In the genomic region with DNA sequence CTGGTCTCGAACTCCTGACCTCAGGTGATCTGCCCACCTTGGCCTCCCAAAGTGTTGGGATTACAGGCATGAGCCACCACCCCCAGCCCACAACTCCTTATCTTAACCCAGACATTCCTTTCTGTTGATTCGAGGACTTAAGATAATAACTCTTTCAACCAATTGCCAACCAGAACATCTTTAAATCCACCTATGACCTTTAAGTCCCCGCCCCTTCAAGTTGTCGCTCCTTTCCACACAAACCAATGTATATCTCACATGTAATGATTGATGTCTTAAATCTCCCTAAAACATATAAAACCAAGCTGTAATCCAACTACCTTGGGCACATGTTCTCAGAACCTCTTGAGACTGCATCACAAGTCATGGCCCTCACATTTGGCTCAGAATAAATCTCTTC, we compare ENCODE assay signal across 26 cellular contexts. TPM values are rescaled to one million over a fixed set of nuclear protein-coding genes. Genes with fewer than 3 reads are reported as not detected.
A peak's percentile ranks its signal among the peaks of the same experiment; 100 is the strongest.
DNase-seq lines count a peak whose midpoint lies in the region; ATAC-seq, FAIRE-seq and TF ChIP-seq lines count a peak whose summit lies in the region.
"Had no signal": no experiment of that assay in that cellular context is flagged by ENCODE, and none has a peak within 500 bp of the region (broad histone marks: within the 10 kb centered on the region; RNA-seq: fewer than 3 reads in every experiment).

No MANE protein-coding gene starts in this region.

- H3K4me3 ChIP-seq in K562, result no peak overlapping the region
- H3K4me3 ChIP-seq: BLaER1 treated with 17β-estradiol and CSF1 and Interleukin-3, amounts not matched to agents 10 nM and 100 nM; GM23338; HAP-1; Peyer's patch had no signal

- peaks cover 0 to 3% of the 10 kb centered on the region in 2 experiments; a peak in 1 of 5 replicates for H3K4me1 ChIP-seq in K562 (replicated peaks in 1 of 2; ENCODE audit: control insufficient read depth in 2 of 2, insufficient read depth in 2 of 2, low read length in 2 of 2)
- H3K4me1 ChIP-seq: BLaER1 treated with 17β-estradiol and CSF1 and Interleukin-3, amounts not matched to agents 10 nM and 100 nM; HAP-1; Peyer's patch had no signal

- no peak overlapping the region for H3K27ac ChIP-seq in K562 (ENCODE audit: extremely low read depth, low read depth, low read length)
- no peak overlapping the region for H3K27ac ChIP-seq in substantia nigra (ENCODE audit: low read depth, low read length, poor library complexity, severe bottlenecking)
- H3K27ac ChIP-seq: 22Rv1; BLaER1 treated with 17β-estradiol and CSF1 and Interleukin-3, amounts not matched to agents 10 nM and 100 nM; KMS-11; Peyer's patch had no signal

- CTCF ChIA-PET in K562 (lab: Yijun Ruan, JAX; ENCODE audit: low intra/inter-chr PET ratio), result no interaction called here

- no peaks in the 10 kb centered on the region for H3K27me3 ChIP-seq in K562 (ENCODE audit: control insufficient read depth in 2 of 2, insufficient read depth in 2 of 2, low read length in 2 of 2)
- H3K27me3 ChIP-seq: BLaER1 treated with 17β-estradiol and CSF1 and Interleukin-3, amounts not matched to agents 10 nM and 100 nM; Peyer's patch had no signal

- FAIRE-seq in K562 (lab: Jason Lieb, UNC), result no peak
- FAIRE-seq: G401.6, GM18507 had no signal

- no peaks in the 10 kb centered on the region for H3K9me3 ChIP-seq in K562 (replicated peaks; ENCODE audit: control insufficient read depth, insufficient read depth, low read depth, low read length)
- H3K9me3 ChIP-seq: Peyer's patch had no signal

- TF ChIP-seq POLR2A in K562 (conservative IDR thresholded peaks at IDR 0.05), result no peak

- no peak overlapping the region for H3K4me2 ChIP-seq in K562 (ENCODE audit: insufficient read depth, low read length)
- H3K4me2 ChIP-seq: BLaER1 treated with 17β-estradiol and CSF1 and Interleukin-3, amounts not matched to agents 10 nM and 100 nM; GM23338; KMS-11 had no signal

- in situ Hi-C loops in K562 (cut with MboI), result no loop called here

- H3K36me3 ChIP-seq in K562 (ENCODE audit: control insufficient read depth, insufficient read depth, low read length), result no peaks in the 10 kb centered on the region
- H3K36me3 ChIP-seq: HAP-1, Peyer's patch had no signal

- TF ChIP-seq RAD21 in K562 (CRISPR knock-in tag; conservative IDR thresholded peaks at IDR 0.05 in 1 of 2, IDR thresholded peaks at IDR 0.05 in 1 of 2), result no peak

- BruUV-seq in K562 (replicated peaks; lab: Mats Ljungman, UMichigan), result no TSS peak

- no peaks in the 10 kb centered on the region for H3K79me2 ChIP-seq in K562 (ENCODE audit: control insufficient read depth, insufficient read depth, low read length)

- TF ChIP-seq CTCF in K562 (IDR thresholded peaks at IDR 0.05 in 2 of 3, conservative IDR thresholded peaks at IDR 0.05 in 1 of 3; ENCODE audit: insufficient read depth in 2 of 3, low read depth in 1 of 3, low read length in 3 of 3), result no peak

- intact Hi-C loops in K562 (cut with micrococcal nuclease), result no loop called here

- no peak for TF ChIP-seq EP300 in K562 (IDR thresholded peaks at IDR 0.05; ENCODE audit: low read length)

- 50% methylated on average over 4 of the region's 4 CpGs for WGBS in K562 (ENCODE audit: insufficient coverage, low coverage, missing lambda C conversion rate)

- DNase-seq in A172 (ENCODE audit: low spot score) (peak; percentile 59), OCI-M1 (lab: John Stamatoyannopoulos, UW) (peak; percentile 72), K562 (ENCODE audit: extremely low read depth in 1 of 4, low spot score in 3 of 4) (no peak), kidney glomerular epithelial cell (lab: John Stamatoyannopoulos, UW) (peak; percentile 44), substantia nigra (lab: John Stamatoyannopoulos, UW) (no peak)
- DNase-seq: CD4-positive, alpha-beta memory T cell; NCI-H1092 treated with DMSO at 0.1 percent for 48 hours; NCI-H1436 treated with DMSO at 0.1 percent for 48 hours; NCI-H1930; NCI-H345; NCI-H524; NCI-H774; Peyer's patch had no signal

- no peak for ATAC-seq in K562
- no peak for ATAC-seq in HG03457 (IDR thresholded peaks at IDR 0.05; ENCODE audit: unreplicated experiment)
- no peak for ATAC-seq in HG03432 (IDR thresholded peaks at IDR 0.05; ENCODE audit: unreplicated experiment)
- ATAC-seq in HG02884 (IDR thresholded peaks at IDR 0.05; ENCODE audit: unreplicated experiment), result no peak
- ATAC-seq: GM23338, Right ventricle myocardium inferior had no signal

- no peaks in the 10 kb centered on the region for H3K9me1 ChIP-seq in K562 (ENCODE audit: control insufficient read depth, insufficient read depth, low read length)

- POLR2A ChIA-PET in K562 (lab: Yijun Ruan, JAX), result no interaction called here

- H4K20me1 ChIP-seq in K562 (replicated peaks; ENCODE audit: control insufficient read depth, insufficient read depth, low read length), result no peaks in the 10 kb centered on the region
- H4K20me1 ChIP-seq: BLaER1 treated with 17β-estradiol and CSF1 and Interleukin-3, amounts not matched to agents 10 nM and 100 nM had no signal

- H3K9ac ChIP-seq in K562 (ENCODE audit: insufficient read depth in 1 of 2, low read depth in 2 of 2, low read length in 2 of 2), result no peak overlapping the region
- H3K9ac ChIP-seq: BLaER1 treated with 17β-estradiol and CSF1 and Interleukin-3, amounts not matched to agents 10 nM and 100 nM; KMS-11 had no signal

- H2AFZ ChIP-seq in K562 (ENCODE audit: low read depth, low read length), result no peak overlapping the region
- H2AFZ ChIP-seq: GM23338 had no signal

TF ChIP-seq in K562, 482 proteins besides CTCF, POLR2A, EP300 and RAD21 (continues in another document):
- TF ChIP-seq CBFA2T3 (IDR thresholded peaks at IDR 0.05), result peak; percentile 26; the same call in 1 of the 2 replicates
- no peak for TF ChIP-seq NUFIP1 (IDR thresholded peaks at IDR 0.05; ENCODE audit: partially characterized antibody)
- TF ChIP-seq TAL1 (IDR thresholded peaks at IDR 0.05), result peak; percentile 13; the same call in 1 of the 2 replicates
- peak; percentile 36 for TF ChIP-seq MEIS2 (IDR thresholded peaks at IDR 0.05; ENCODE audit: partially characterized antibody)
- 0 out of 2 replicates have a peak, but pooled peaks have one; percentile 20 for TF ChIP-seq ARID1B (IDR thresholded peaks at IDR 0.05)

RNA-seq across cellular contexts. Expression of a gene that starts 7.8 kb away (rescaled TPM):
- total RNA-seq in A172 (2014; rRNA removed; shearing (Covaris generic)), result 2.0 and 6.7 TPM in 2 replicates
- not detected in 2 replicates for total RNA-seq in K562 (2011; cell fraction: chromatin; rRNA removed; ENCODE audit: low replicate concordance)
- total RNA-seq in K562 (2011; cell fraction: nucleolus; rRNA removed), result not detected in 2 replicates
- not detected in 2 replicates for total RNA-seq in K562 (2011; cell fraction: nucleoplasm; rRNA removed)
- total RNA-seq in K562 (2014; rRNA removed), result not detected in 2 replicates
- total RNA-seq in K562 (2014; rRNA removed; fragmentation: Illumina TruSeq; extraction: Trizol), result not detected in 2 replicates
- not detected in 2 replicates for total RNA-seq in K562 (2015; rRNA removed; fragmentation: Illumina TruSeq; extraction: Trizol)
- not detected in 2 replicates for total RNA-seq in K562 (2021)
- polyA plus RNA-seq in K562 (2011; rRNA removed), result not detected in 2 replicates
- polyA plus RNA-seq in K562 (2011; cell fraction: cytosol; rRNA removed), result not detected in 2 replicates
- not detected in 2 replicates for polyA plus RNA-seq in K562 (2011; cell fraction: nucleus; rRNA removed)
- polyA plus RNA-seq in K562 (2012), result not detected in 2 replicates
- polyA plus RNA-seq in K562 (2014; fragmentation: Illumina TruSeq; extraction: Trizol), result not detected in 2 replicates
- polyA plus RNA-seq in K562 (2014; fragmentation: Nextera tagmentation; extraction: Ambion mirVana), result not detected
- not detected in 2 replicates for polyA plus RNA-seq in K562 (2014; rRNA removed)
- polyA minus RNA-seq in K562 (2011; rRNA and poly(A)+ RNA removed), result not detected in 2 replicates
- not detected in 2 replicates for polyA minus RNA-seq in K562 (2011; cell fraction: cytosol; rRNA and poly(A)+ RNA removed)
- polyA minus RNA-seq in K562 (2011; cell fraction: nucleus; rRNA and poly(A)+ RNA removed), result not detected in 2 replicates
- total RNA-seq: CD4-positive, alpha-beta memory T cell; Daoy; GM23338; Peyer's patch; SK-MEL-5 had no signal
- polyA plus RNA-seq: CD4-positive, alpha-beta memory T cell; GM23338 had no signal

RNA-seq across cellular contexts. Expression of a gene that starts 19.4 kb away (rescaled TPM):
- 6.3 and 7.7 TPM in 2 replicates for total RNA-seq in A172 (2014; rRNA removed; shearing (Covaris generic))
- not detected in 2 replicates for total RNA-seq in K562 (2011; cell fraction: chromatin; rRNA removed; ENCODE audit: low replicate concordance)
- total RNA-seq in K562 (2011; cell fraction: nucleolus; rRNA removed), result not detected in 2 replicates
- not detected in 2 replicates for total RNA-seq in K562 (2011; cell fraction: nucleoplasm; rRNA removed)
- total RNA-seq in K562 (2014; rRNA removed) (not detected in 2 replicates), K562 (2014; rRNA removed; fragmentation: Illumina TruSeq; extraction: Trizol) (not detected in 2 replicates), K562 (2015; rRNA removed; fragmentation: Illumina TruSeq; extraction: Trizol) (not detected in 2 replicates), K562 (2021) (not detected in 2 replicates)
- polyA plus RNA-seq in K562 (2011; rRNA removed) (not detected in 2 replicates), K562 (2014; fragmentation: Illumina TruSeq; extraction: Trizol) (not detected in 2 replicates), K562 (2014; fragmentation: Nextera tagmentation; extraction: Ambion mirVana) (not detected), K562 (2014; rRNA removed) (not detected in 2 replicates)
- polyA plus RNA-seq in K562 (2011; cell fraction: cytosol; rRNA removed), result not detected in 2 replicates
- polyA plus RNA-seq in K562 (2011; cell fraction: nucleus; rRNA removed), result not detected in 2 replicates
- 0.03 TPM in 1 of 2 replicates, not detected in the other for polyA plus RNA-seq in K562 (2012)
- polyA minus RNA-seq in K562 (2011; rRNA and poly(A)+ RNA removed), result not detected in 2 replicates
- not detected in 2 replicates for polyA minus RNA-seq in K562 (2011; cell fraction: cytosol; rRNA and poly(A)+ RNA removed)
- not detected in 2 replicates for polyA minus RNA-seq in K562 (2011; cell fraction: nucleus; rRNA and poly(A)+ RNA removed)
- total RNA-seq: CD4-positive, alpha-beta memory T cell; Daoy; GM23338 had no signal
- polyA plus RNA-seq: CD4-positive, alpha-beta memory T cell had no signal

RNA-seq across cellular contexts. Expression of a gene that starts 24.7 kb away (rescaled TPM):
- 0.38 TPM in 1 of 2 replicates, not detected in the other for total RNA-seq in A172 (2014; rRNA removed; shearing (Covaris generic))
- not detected in 2 replicates for total RNA-seq in K562 (2011; cell fraction: chromatin; rRNA removed; ENCODE audit: low replicate concordance)
- not detected in 2 replicates for total RNA-seq in K562 (2011; cell fraction: nucleolus; rRNA removed)
- total RNA-seq in K562 (2011; cell fraction: nucleoplasm; rRNA removed), result not detected in 2 replicates
- not detected in 2 replicates for total RNA-seq in K562 (2014; rRNA removed)
- total RNA-seq in K562 (2014; rRNA removed; fragmentation: Illumina TruSeq; extraction: Trizol), result not detected in 2 replicates
- not detected in 2 replicates for total RNA-seq in K562 (2015; rRNA removed; fragmentation: Illumina TruSeq; extraction: Trizol)
- not detected in 2 replicates for total RNA-seq in K562 (2021)
- not detected in 2 replicates for polyA plus RNA-seq in K562 (2011; rRNA removed)
- polyA plus RNA-seq in K562 (2011; cell fraction: cytosol; rRNA removed), result not detected in 2 replicates
- polyA plus RNA-seq in K562 (2011; cell fraction: nucleus; rRNA removed), result not detected in 2 replicates
- polyA plus RNA-seq in K562 (2012), result not detected in 2 replicates
- polyA plus RNA-seq in K562 (2014; fragmentation: Illumina TruSeq; extraction: Trizol), result not detected in 2 replicates
- polyA plus RNA-seq in K562 (2014; fragmentation: Nextera tagmentation; extraction: Ambion mirVana), result not detected
- not detected in 2 replicates for polyA plus RNA-seq in K562 (2014; rRNA removed)
- polyA minus RNA-seq in K562 (2011; rRNA and poly(A)+ RNA removed), result not detected in 2 replicates
- polyA minus RNA-seq in K562 (2011; cell fraction: cytosol; rRNA and poly(A)+ RNA removed), result not detected in 2 replicates
- polyA minus RNA-seq in K562 (2011; cell fraction: nucleus; rRNA and poly(A)+ RNA removed), result not detected in 2 replicates
- total RNA-seq: CD4-positive, alpha-beta memory T cell; Daoy; GM23338; Peyer's patch; SK-MEL-5 had no signal
- polyA plus RNA-seq: CD4-positive, alpha-beta memory T cell; GM23338 had no signal

Comparison
In these comparisons a context has a peak if more than half of its experiments do, and no peak if none do; other contexts are left out.
1. DNase-seq: peak in A172 (single experiment), OCI-M1 (single experiment) and kidney glomerular epithelial cell (single experiment); none in K562 (0 of 4) and substantia nigra (0 of 49).